ENCODE assay signal across 1 cellular context in the genomic region with DNA sequence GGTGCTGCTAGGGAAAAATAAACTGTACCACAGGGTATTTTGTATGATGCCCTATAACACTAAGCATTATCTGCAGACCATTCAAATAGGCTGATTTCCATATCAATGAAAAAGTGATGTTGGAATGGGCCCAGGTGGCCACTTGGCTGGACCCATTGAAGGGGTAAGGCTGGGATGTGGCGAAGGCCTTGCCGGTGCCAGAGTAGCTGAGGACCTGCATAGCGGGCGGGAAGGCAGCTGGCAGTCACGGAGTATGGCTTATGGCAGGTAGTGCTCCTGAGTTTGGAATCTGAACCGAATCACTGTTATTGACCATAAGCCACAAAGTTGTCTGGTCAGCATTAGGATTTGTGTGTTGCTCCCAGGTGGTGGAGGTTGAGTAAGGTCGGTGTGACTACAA.
TF ChIP-seq lines count a peak whose summit lies in the region.

No MANE protein-coding gene starts in this region.

TF ChIP-seq in H1, 55 proteins besides CTCF, POLR2A, EP300 and RAD21 (continued from another document):
- TF ChIP-seq, protein P1, sequence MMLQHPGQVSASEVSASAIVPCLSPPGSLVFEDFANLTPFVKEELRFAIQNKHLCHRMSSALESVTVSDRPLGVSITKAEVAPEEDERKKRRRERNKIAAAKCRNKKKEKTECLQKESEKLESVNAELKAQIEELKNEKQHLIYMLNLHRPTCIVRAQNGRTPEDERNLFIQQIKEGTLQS (IDR thresholded peaks at IDR 0.05; ENCODE audit: insufficient read depth, low read depth, low read length), result no peak
- TF ChIP-seq, protein P2, sequence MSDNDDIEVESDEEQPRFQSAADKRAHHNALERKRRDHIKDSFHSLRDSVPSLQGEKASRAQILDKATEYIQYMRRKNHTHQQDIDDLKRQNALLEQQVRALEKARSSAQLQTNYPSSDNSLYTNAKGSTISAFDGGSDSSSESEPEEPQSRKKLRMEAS (IDR thresholded peaks at IDR 0.05), result no peak
- TF ChIP-seq SP4 (IDR thresholded peaks at IDR 0.05; ENCODE audit: low read length) (no peak), SP1 (IDR thresholded peaks at IDR 0.05; ENCODE audit: low read depth, low read length) (no peak), BACH1 (IDR thresholded peaks at IDR 0.05; ENCODE audit: low read length) (no peak), CBX8 (IDR thresholded peaks at IDR 0.05; ENCODE audit: borderline replicate concordance, low read depth, low read length) (no peak), NRF1 (IDR thresholded peaks at IDR 0.05; ENCODE audit: low read depth, low read length) (no peak), TCF12 (IDR thresholded peaks at IDR 0.05; ENCODE audit: low read depth, low read length) (no peak), EGR1 (IDR thresholded peaks at IDR 0.05; ENCODE audit: borderline replicate concordance, low read depth, low read length) (no peak), POLR2AphosphoS5 (IDR thresholded peaks at IDR 0.05; ENCODE audit: low read depth, low read length) (no peak)
